Comparison of ENCODE assay signal across 20 cellular contexts in the genomic region with DNA sequence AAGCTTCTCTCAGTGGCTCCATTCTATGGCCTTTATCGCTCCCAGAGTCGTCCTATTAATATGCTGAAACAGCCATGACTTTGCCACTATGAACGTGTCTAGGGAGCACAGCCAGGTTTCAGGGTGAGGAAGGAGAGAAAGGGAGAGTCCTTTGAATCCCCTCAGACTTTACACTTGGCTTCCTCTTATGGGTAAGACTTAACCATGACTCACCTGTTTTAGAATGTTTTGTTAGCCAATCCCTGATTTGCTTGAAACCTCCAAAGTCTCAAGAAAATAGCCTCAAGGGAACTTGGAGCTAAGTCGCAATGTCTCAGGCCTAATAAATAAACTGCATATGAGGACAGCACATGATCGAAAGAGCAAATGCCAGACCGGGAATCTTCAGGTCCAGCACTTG.
DNase-seq lines count a peak whose midpoint lies in the region; ATAC-seq, FAIRE-seq and TF ChIP-seq lines count a peak whose summit lies in the region.
"Had no signal": no experiment of that assay in that cellular context is flagged by ENCODE, and none has a peak within 500 bp of the region (broad histone marks: within the 10 kb centered on the region; RNA-seq: fewer than 3 reads in every experiment).

No MANE protein-coding gene starts in this region.

- H3K4me1 Mint-ChIP-seq in neural progenitor cell, result peaks cover 22% of the 10 kb centered on the region
- no peaks in the 10 kb centered on the region for H3K4me1 Mint-ChIP-seq in activated CD8-positive, alpha-beta T cell treated with anti-CD3 and anti-CD28 coated beads for 36 hours (ENCODE audit: low read depth)
- H3K4me1 Mint-ChIP-seq: nephron progenitor cell had no signal

- H3K4me3 ChIP-seq in GM23248 (no peak overlapping the region), epithelial cell of esophagus (ENCODE audit: low read length) (no peak overlapping the region), neural progenitor cell (no peak overlapping the region)
- H3K4me3 ChIP-seq: left lung, SJSA1, tibial nerve had no signal

- H3K27me3 Mint-ChIP-seq in neural progenitor cell (ENCODE audit: insufficient read depth, low read depth), result peaks cover 5% of the 10 kb centered on the region
- H3K27me3 Mint-ChIP-seq in activated CD8-positive, alpha-beta T cell treated with anti-CD3 and anti-CD28 coated beads for 36 hours, result no peaks in the 10 kb centered on the region

- H3K4me2 ChIP-seq in GM23248 (ENCODE audit: unreplicated experiment) (no peak overlapping the region), neural progenitor cell (no peak overlapping the region)

- no peak for TF ChIP-seq CTCF in epithelial cell of esophagus (IDR thresholded peaks at IDR 0.05; ENCODE audit: insufficient read depth, low read depth, low read length, missing control alignments)
- TF ChIP-seq CTCF in neural progenitor cell (IDR thresholded peaks at IDR 0.05), result no peak
- no peak for TF ChIP-seq CTCF in activated CD8-positive, alpha-beta T cell treated with anti-CD3 and anti-CD28 coated beads for 36 hours (IDR thresholded peaks at IDR 0.05)

- H2AFZ ChIP-seq in GM23248, result no peak overlapping the region
- peak overlapping the region; percentile 44 for H2AFZ ChIP-seq in neural progenitor cell (replicated peaks)

- no peaks in the 10 kb centered on the region for H3K36me3 ChIP-seq in GM23248 (ENCODE audit: low read depth)
- H3K36me3 ChIP-seq in neural progenitor cell, result no peaks in the 10 kb centered on the region
- H3K36me3 ChIP-seq: left lung, SJSA1, tibial nerve had no signal

- no peak for FAIRE-seq in urothelium cell line (lab: Jason Lieb, UNC)

- intact Hi-C loops in activated CD8-positive, alpha-beta T cell treated with anti-CD3 and anti-CD28 coated beads for 36 hours (cut with micrococcal nuclease), result loop anchor here (5.0 kb wide), 1 partner anchor 717 kb away; no protein-coding TSS in a partner anchor

- no peak overlapping the region for H3K4me3 Mint-ChIP-seq in neural progenitor cell
- no peak overlapping the region for H3K4me3 Mint-ChIP-seq in activated CD8-positive, alpha-beta T cell treated with anti-CD3 and anti-CD28 coated beads for 36 hours
- H3K4me3 Mint-ChIP-seq: nephron progenitor cell had no signal

- CTCF ChIA-PET in activated CD8-positive, alpha-beta T cell treated with anti-CD3 and anti-CD28 coated beads for 36 hours (lab: Charles Lee), result interaction anchor here (0.9 kb wide), 1 partner anchor 605 kb away, joined by 3 read pairs; no protein-coding TSS in a partner anchor

- H3K9me3 Mint-ChIP-seq in neural progenitor cell, result no peaks in the 10 kb centered on the region
- no peaks in the 10 kb centered on the region for H3K9me3 Mint-ChIP-seq in activated CD8-positive, alpha-beta T cell treated with anti-CD3 and anti-CD28 coated beads for 36 hours
- H3K9me3 Mint-ChIP-seq: nephron progenitor cell had no signal

- no peaks in the 10 kb centered on the region for H3K9me3 ChIP-seq in GM23248 (ENCODE audit: low read depth)
- no peaks in the 10 kb centered on the region for H3K9me3 ChIP-seq in neural progenitor cell (ENCODE audit: low read depth)
- H3K9me3 ChIP-seq: left lung, SJSA1, tibial nerve had no signal

- no peaks in the 10 kb centered on the region for H3K27me3 ChIP-seq in GM23248 (replicated peaks; ENCODE audit: insufficient read depth)
- H3K27me3 ChIP-seq in neural progenitor cell, result no peaks in the 10 kb centered on the region
- H3K27me3 ChIP-seq: left lung, SJSA1, tibial nerve had no signal

- no peak for ATAC-seq in activated CD8-positive, alpha-beta T cell treated with anti-CD3 and anti-CD28 coated beads for 36 hours
- ATAC-seq: left lung; stimulated activated naive CD8-positive, alpha-beta T cell treated with anti-CD3 and anti-CD28 coated beads, Interleukin-15, Interleukin-2, amounts not matched to agents 100 U/mL and 50 U/mL, for 24 hours had no signal

- in situ Hi-C loops in GM23248 (cut with MboI), result loop anchor here (25.0 kb wide), 1 partner anchor 472 kb away; no protein-coding TSS in a partner anchor

- H3K4me1 ChIP-seq in GM23248 (ENCODE audit: insufficient read depth), result 0 out of 2 replicates have a peak, but pooled peaks cover 14% of the 10 kb centered on the region
- peaks cover 6% of the 10 kb centered on the region for H3K4me1 ChIP-seq in neural progenitor cell
- H3K4me1 ChIP-seq: left lung, SJSA1, tibial nerve had no signal

- no peaks in the 10 kb centered on the region for H4K20me1 ChIP-seq in GM23248 (ENCODE audit: insufficient read depth)
- no peaks in the 10 kb centered on the region for H4K20me1 ChIP-seq in neural progenitor cell (ENCODE audit: low read depth)

- POLR2A ChIA-PET in activated CD8-positive, alpha-beta T cell treated with anti-CD3 and anti-CD28 coated beads for 36 hours (lab: Charles Lee), result no interaction called here

- DNase-seq in GM23248, result peak; percentile 64
- peak; percentile 55 for DNase-seq in NCI-H226
- peak; percentile 37 for DNase-seq in epithelial cell of esophagus (ENCODE audit: low read depth)
- DNase-seq in neural progenitor cell (ENCODE audit: low spot score), result no peak
- DNase-seq in NCI-H510A treated with DMSO at 0.1 percent for 48 hours (lab: John Stamatoyannopoulos, UW), result no peak
- DNase-seq in activated CD8-positive, alpha-beta T cell treated with anti-CD3 and anti-CD28 coated beads for 36 hours, result no peak
- no peak for DNase-seq in urothelium cell line (ENCODE audit: low spot score)
- DNase-seq: activated CD4-positive, alpha-beta T cell treated with anti-CD3 and anti-CD28 coated beads, Interleukin-2, amount 50 U/mL, for 1 hour; activated CD8-positive, alpha-beta memory T cell treated with anti-CD3 and anti-CD28 coated beads, Interleukin-2, amount 50 U/mL, for 48 hours; activated gamma-delta T cell treated with Interleukin-2 at 50 U/mL for 16 hours; amniotic stem cell; DND-41; erythroblast; left lung; nephron progenitor cell; stimulated activated CD4-positive, alpha-beta T cell treated with anti-CD3 and anti-CD28 coated beads, Interleukin-2, amount 100 ng/mL, for 24 hours; stimulated activated naive CD8-positive, alpha-beta T cell treated with anti-CD3 and anti-CD28 coated beads, Interleukin-15, Interleukin-2, amounts not matched to agents 100 U/mL and 50 U/mL, for 24 hours had no signal

- WGBS in GM23248 (ENCODE audit: low coverage in 1 of 2, low lambda C conversion rate in 2 of 2, missing lambda C conversion rate in 2 of 2), 2 experiments, result 62 to 65% methylated on average over 6 of the region's 6 CpGs

- no peaks in the 10 kb centered on the region for H3K36me3 Mint-ChIP-seq in neural progenitor cell
- H3K36me3 Mint-ChIP-seq in activated CD8-positive, alpha-beta T cell treated with anti-CD3 and anti-CD28 coated beads for 36 hours (ENCODE audit: low read depth), result no peaks in the 10 kb centered on the region

- H3K79me2 ChIP-seq in GM23248 (ENCODE audit: insufficient read depth) (no peaks in the 10 kb centered on the region), neural progenitor cell (ENCODE audit: low read depth) (no peaks in the 10 kb centered on the region)

- H3K9ac ChIP-seq in GM23248 (no peak overlapping the region), neural progenitor cell (no peak overlapping the region)

- H3K9me2 ChIP-seq in GM23248 (ENCODE audit: insufficient read depth), result no peaks in the 10 kb centered on the region

- H3K27ac ChIP-seq in GM23248 (no peak overlapping the region), neural progenitor cell (no peak overlapping the region)
- H3K27ac ChIP-seq: left lung, SJSA1, tibial nerve, VCaP had no signal

- H3F3A ChIP-seq in GM23248 (ENCODE audit: insufficient read depth) (peaks cover 4% of the 10 kb centered on the region; the same call in 1 of the 2 replicates), neural progenitor cell (ENCODE audit: low read depth) (no peaks in the 10 kb centered on the region)

- H3K27ac Mint-ChIP-seq in neural progenitor cell, result peak overlapping the region; percentile 54
- no peak overlapping the region for H3K27ac Mint-ChIP-seq in activated CD8-positive, alpha-beta T cell treated with anti-CD3 and anti-CD28 coated beads for 36 hours
- H3K27ac Mint-ChIP-seq: nephron progenitor cell had no signal

Comparison
In these comparisons a context has a peak if more than half of its experiments do, and no peak if none do; other contexts are left out.
1. DNase-seq: peak in GM23248 (single experiment), NCI-H226 (single experiment) and epithelial cell of esophagus (single experiment); none in neural progenitor cell (single experiment), NCI-H510A treated with DMSO at 0.1 percent for 48 hours (single experiment), activated CD8-positive, alpha-beta T cell treated with anti-CD3 and anti-CD28 coated beads for 36 hours (single experiment) and urothelium cell line (single experiment).